Comparison of ENCODE assay signal across 1 cellular context in genomic region chr13:30718661-30719520, GRCh38.
TF ChIP-seq lines count a peak whose summit lies in the region.

No MANE protein-coding gene starts in this region.

TF ChIP-seq in SK-N-SH, 30 proteins besides CTCF, POLR2A, EP300 and RAD21 (continued from another document):
- TF ChIP-seq REST (IDR thresholded peaks at IDR 0.05; ENCODE audit: low read depth, low read length), result no peak
- TF ChIP-seq MEF2A (IDR thresholded peaks at IDR 0.05; ENCODE audit: borderline replicate concordance, low read depth), result no peak; the same call in 1 of the 2 replicates
- no peak for TF ChIP-seq CHD2 (IDR thresholded peaks at IDR 0.05; ENCODE audit: low read length, partially characterized antibody)
- no peak for TF ChIP-seq RFX5 (IDR thresholded peaks at IDR 0.05; ENCODE audit: low read length)
- TF ChIP-seq RXRA (IDR thresholded peaks at IDR 0.05; ENCODE audit: borderline replicate concordance, low read depth), result peak; percentile 97
- TF ChIP-seq POLR2AphosphoS5 (IDR thresholded peaks at IDR 0.05; ENCODE audit: low read depth, low read length), result peak; percentile 17; the same call in 1 of the 2 replicates
- TF ChIP-seq SMC3 (IDR thresholded peaks at IDR 0.05; ENCODE audit: low read depth, low read length), result no peak
- TF ChIP-seq PBX3 (IDR thresholded peaks at IDR 0.05), result peak; percentile 59
- TF ChIP-seq FOXJ3 (CRISPR knock-in tag; IDR thresholded peaks at IDR 0.05), result no peak
- TF ChIP-seq NFIC (IDR thresholded peaks at IDR 0.05; ENCODE audit: borderline replicate concordance), result peak; percentile 34; the same call in 1 of the 2 replicates
- TF ChIP-seq ZBTB33 (IDR thresholded peaks at IDR 0.05; ENCODE audit: borderline replicate concordance, low read depth), result no peak
- TF ChIP-seq MAX (IDR thresholded peaks at IDR 0.05; ENCODE audit: low read depth), result peak; percentile 85
- no peak for TF ChIP-seq IRF3 (IDR thresholded peaks at IDR 0.05; ENCODE audit: low read depth, low read length)
